ENCODE assay signal across 27 cellular contexts in the genomic region with DNA sequence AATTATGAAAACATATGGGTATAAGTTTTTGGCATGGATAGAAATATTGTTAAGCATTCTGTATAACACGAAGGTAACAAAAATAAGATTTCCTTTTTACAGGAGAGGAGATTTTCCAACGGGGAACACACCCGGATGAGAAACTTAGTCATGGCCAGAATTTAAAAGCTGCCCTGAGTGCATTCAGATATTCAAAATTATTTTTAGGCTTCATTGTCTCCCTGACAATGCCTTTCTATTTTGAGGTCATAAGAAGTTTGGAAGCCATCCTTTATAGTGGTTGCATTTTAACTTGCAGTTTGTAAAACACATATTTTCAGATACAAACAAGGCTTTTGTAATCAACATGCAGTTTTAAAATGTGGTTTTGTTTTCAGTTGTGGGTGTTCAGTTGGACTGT.
"Had no signal": no experiment of that assay in that cellular context is flagged by ENCODE, and none has a peak within 500 bp of the region (broad histone marks: within the 10 kb centered on the region; RNA-seq: fewer than 3 reads in every experiment).

No MANE protein-coding gene starts in this region.

- H3K27me3 ChIP-seq: hepatocyte, neural progenitor cell, neutrophil, spleen, suprapubic skin, tibial artery, upper lobe of right lung had no signal

- H2AFZ ChIP-seq: hepatocyte, neural progenitor cell, parathyroid adenoma had no signal

- DNase-seq: islet precursor cell; mesendoderm; naive B cell; natural killer cell; nephron progenitor cell; occipital lobe; psoas muscle; small intestine; spleen; stimulated activated CD4-positive, alpha-beta T cell treated with anti-CD3 and anti-CD28 coated beads, Interleukin-4, amount 100 ng/mL, for 24 hours; stimulated activated naive CD4-positive, alpha-beta T cell; tibial artery; trophoblast cell; upper lobe of right lung had no signal

- H3K4me1 ChIP-seq: neural progenitor cell, parathyroid adenoma, psoas muscle, spleen, suprapubic skin, tibial artery, upper lobe of right lung had no signal

- H3K9ac ChIP-seq: neural progenitor cell, parathyroid adenoma had no signal

- H3K4me1 Mint-ChIP-seq: mesothelial cell of epicardium; naive B cell; natural killer cell; nephron progenitor cell; neural progenitor cell; stimulated activated effector memory CD8-positive, alpha-beta T cell treated with anti-CD3 and anti-CD28 coated beads, Interleukin-12 subunit alpha, Interleukin-12 subunit beta, amount 100 ng/mL, for 72 hours had no signal

- FAIRE-seq: small intestine, urothelium cell line had no signal

- H3K4me2 ChIP-seq: hepatocyte, neural progenitor cell had no signal

- H3K36me3 ChIP-seq: neural progenitor cell, neutrophil, spleen, suprapubic skin, thoracic aorta, tibial artery, upper lobe of right lung had no signal

- H3K4me3 Mint-ChIP-seq: mesothelial cell of epicardium; naive B cell; natural killer cell; nephron progenitor cell; neural progenitor cell; stimulated activated effector memory CD8-positive, alpha-beta T cell treated with anti-CD3 and anti-CD28 coated beads, Interleukin-12 subunit alpha, Interleukin-12 subunit beta, amount 100 ng/mL, for 72 hours; stimulated activated naive CD8-positive, alpha-beta T cell treated with anti-CD3 and anti-CD28 coated beads, Interleukin-15, Interleukin-2, amounts not matched to agents 100 ng/mL and 50 ng/mL, for 24 hours had no signal

- H3K79me2 ChIP-seq: hepatocyte, parathyroid adenoma had no signal

- H3K27ac Mint-ChIP-seq: mesothelial cell of epicardium; naive B cell; natural killer cell; nephron progenitor cell; neural progenitor cell; stimulated activated effector memory CD8-positive, alpha-beta T cell treated with anti-CD3 and anti-CD28 coated beads, Interleukin-12 subunit alpha, Interleukin-12 subunit beta, amount 100 ng/mL, for 72 hours; stimulated activated naive CD8-positive, alpha-beta T cell treated with anti-CD3 and anti-CD28 coated beads, Interleukin-15, Interleukin-2, amounts not matched to agents 100 ng/mL and 50 ng/mL, for 24 hours had no signal

- ATAC-seq: left lobe of liver; natural killer cell; psoas muscle; sciatic nerve; stimulated activated effector memory CD8-positive, alpha-beta T cell treated with anti-CD3 and anti-CD28 coated beads, Interleukin-12 subunit alpha, Interleukin-12 subunit beta, amount 100 ng/mL, for 72 hours; upper lobe of right lung had no signal

- H3K36me3 Mint-ChIP-seq: mesothelial cell of epicardium; naive B cell; natural killer cell; neural progenitor cell; stimulated activated effector memory CD8-positive, alpha-beta T cell treated with anti-CD3 and anti-CD28 coated beads, Interleukin-12 subunit alpha, Interleukin-12 subunit beta, amount 100 ng/mL, for 72 hours had no signal

- H3K4me3 ChIP-seq: hepatocyte, lung, neural progenitor cell, psoas muscle, spleen, suprapubic skin, thoracic aorta, tibial artery, upper lobe of right lung had no signal

- H3K27ac ChIP-seq: hepatocyte, neural progenitor cell, neutrophil, parathyroid adenoma, psoas muscle, spleen, suprapubic skin, thoracic aorta, tibial artery, upper lobe of right lung had no signal

- H3K27me3 Mint-ChIP-seq: naive B cell; stimulated activated naive CD8-positive, alpha-beta T cell treated with anti-CD3 and anti-CD28 coated beads, Interleukin-15, Interleukin-2, amounts not matched to agents 100 ng/mL and 50 ng/mL, for 24 hours had no signal

- H3K9me3 ChIP-seq: neutrophil, psoas muscle, spleen, suprapubic skin, thoracic aorta, tibial artery, upper lobe of right lung had no signal

- H3K9me3 Mint-ChIP-seq: neural progenitor cell; stimulated activated naive CD8-positive, alpha-beta T cell treated with anti-CD3 and anti-CD28 coated beads, Interleukin-15, Interleukin-2, amounts not matched to agents 100 ng/mL and 50 ng/mL, for 24 hours had no signal
